16 cellular contexts compared by ENCODE assay signal in the genomic region with DNA sequence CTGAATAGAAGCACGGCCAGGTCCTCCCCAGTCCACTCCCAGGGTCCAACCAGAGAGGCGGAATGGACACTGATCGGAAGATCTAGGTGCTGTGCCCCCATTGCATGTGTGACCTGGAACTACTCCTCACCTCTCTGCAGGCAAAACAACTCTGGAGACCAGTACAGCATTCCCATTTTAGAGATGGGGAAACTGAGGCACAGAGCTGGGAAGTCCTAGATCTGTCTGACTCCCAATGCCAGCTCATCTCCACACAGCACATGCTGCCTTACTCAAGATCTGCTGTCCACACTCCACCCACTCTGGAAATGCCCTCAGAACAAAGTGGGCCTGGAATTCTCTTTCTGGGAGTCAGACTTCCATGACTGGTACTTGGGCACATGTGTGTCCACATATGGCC. TPM values are rescaled to one million over a fixed set of nuclear protein-coding genes. Genes with fewer than 3 reads are reported as not detected.
DNase-seq lines count a peak whose midpoint lies in the region; ATAC-seq and TF ChIP-seq lines count a peak whose summit lies in the region.
"Had no signal": no experiment of that assay in that cellular context is flagged by ENCODE, and none has a peak within 500 bp of the region (broad histone marks: within the 10 kb centered on the region; RNA-seq: fewer than 3 reads in every experiment).

No MANE protein-coding gene starts in this region.

- no peak overlapping the region for H4K8ac ChIP-seq in neuronal stem cell (ENCODE audit: low read depth, low read length)

- no peak overlapping the region for H3K4me2 ChIP-seq in neuronal stem cell (ENCODE audit: insufficient read depth, low read length, poor library complexity, severe bottlenecking)

- peaks cover 28% of the 10 kb centered on the region for H3K27me3 Mint-ChIP-seq in activated naive CD4-positive, alpha-beta T cell treated with anti-CD3 and anti-CD28 coated beads, Interleukin-2, amount 50 U/mL, for 24 hours
- peaks cover 71% of the 10 kb centered on the region for H3K27me3 Mint-ChIP-seq in activated naive CD4-positive, alpha-beta T cell treated with anti-CD3 and anti-CD28 coated beads, Interleukin-2, amount 10 ng/mL, durations not matched to agents 7 days and 5 days
- peaks cover 16% of the 10 kb centered on the region for H3K27me3 Mint-ChIP-seq in dendritic cell treated with granulocyte-macrophage colony-stimulating factor and Interleukin-4, amounts not matched to agents 40 ng/mL and 50 ng/mL, for 4 days

- no peak for TF ChIP-seq POLR2A in esophagus muscularis mucosa (IDR thresholded peaks at IDR 0.05; ENCODE audit: low read depth)

- H3K27ac ChIP-seq in neuronal stem cell (replicated peaks; ENCODE audit: low read length) (no peak overlapping the region), esophagus muscularis mucosa (replicated peaks in 1 of 4) (no peak overlapping the region)
- H3K27ac ChIP-seq: 22Rv1 had no signal

- no peak overlapping the region for H3K14ac ChIP-seq in neuronal stem cell (ENCODE audit: low read length)

- H2BK120ac ChIP-seq in neuronal stem cell (ENCODE audit: low read depth, low read length) = no peak overlapping the region

- H3K9ac ChIP-seq in neuronal stem cell (ENCODE audit: low read depth, low read length, poor library complexity) = no peak overlapping the region

- no peak overlapping the region for H2BK5ac ChIP-seq in neuronal stem cell (ENCODE audit: low read length)

- H3K27ac Mint-ChIP-seq in activated naive CD4-positive, alpha-beta T cell treated with anti-CD3 and anti-CD28 coated beads, Interleukin-2, amount 50 U/mL, for 24 hours = peak overlapping the region; percentile 54
- no peak overlapping the region for H3K27ac Mint-ChIP-seq in activated naive CD4-positive, alpha-beta T cell treated with anti-CD3 and anti-CD28 coated beads, Interleukin-2, amount 10 ng/mL, durations not matched to agents 7 days and 5 days
- peak overlapping the region; percentile 80 for H3K27ac Mint-ChIP-seq in dendritic cell treated with granulocyte-macrophage colony-stimulating factor and Interleukin-4, amounts not matched to agents 40 ng/mL and 50 ng/mL, for 4 days
- H3K27ac Mint-ChIP-seq: CD4-positive, alpha-beta memory T cell; HFFc6 had no signal

- H3K4me3 ChIP-seq in neuronal stem cell (ENCODE audit: low read length in 2 of 2) (no peak overlapping the region), esophagus muscularis mucosa (no peak overlapping the region)

- H3K27me3 ChIP-seq in neuronal stem cell (ENCODE audit: control insufficient read depth in 3 of 3, insufficient read depth in 3 of 3, low read depth in 1 of 3, low read length in 3 of 3) = peaks cover 19 to 69% (median 46%) of the 10 kb centered on the region in 3 experiments
- peaks cover 0 to 3% (median 0%) of the 10 kb centered on the region in 4 donors for H3K27me3 ChIP-seq in esophagus muscularis mucosa

- ATAC-seq in HG03045 (IDR thresholded peaks at IDR 0.05; ENCODE audit: unreplicated experiment) = no peak

- no peak for DNase-seq in activated naive CD4-positive, alpha-beta T cell treated with anti-CD3 and anti-CD28 coated beads, Interleukin-2, amount 10 ng/mL, durations not matched to agents 7 days and 5 days
- DNase-seq in neuronal stem cell (ENCODE audit: low spot score) (no peak), esophagus muscularis mucosa (ENCODE audit: extremely low spot score) (no peak)
- DNase-seq in activated CD8-positive, alpha-beta memory T cell treated with anti-CD3 and anti-CD28 coated beads for 24 hours = no peak
- DNase-seq: C1 segment of cervical spinal cord; CD4-positive, alpha-beta memory T cell; COR-L47; DMS153; DMS79 treated with DMSO at 0.1 percent for 48 hours; EL; HCEC 1CT; HFFc6 had no signal

- no peak overlapping the region for H4K91ac ChIP-seq in neuronal stem cell (ENCODE audit: low read depth, low read length, poor library complexity)

- H3K9me3 ChIP-seq in neuronal stem cell (replicated peaks in 1 of 2; ENCODE audit: control insufficient read depth in 2 of 2, insufficient read depth in 1 of 2, low read depth in 1 of 2, low read length in 2 of 2) = peaks cover 0 to 3% of the 10 kb centered on the region in 2 donors
- no peaks in the 10 kb centered on the region for H3K9me3 ChIP-seq in esophagus muscularis mucosa

- H3K18ac ChIP-seq in neuronal stem cell (ENCODE audit: low read length) = no peak overlapping the region

- no peak for TF ChIP-seq EP300 in esophagus muscularis mucosa (IDR thresholded peaks at IDR 0.05)

- no peak overlapping the region for H2BK12ac ChIP-seq in neuronal stem cell (ENCODE audit: low read length)

- intact Hi-C loops in dendritic cell treated with granulocyte-macrophage colony-stimulating factor and Interleukin-4, amounts not matched to agents 40 ng/mL and 50 ng/mL, for 4 days (cut with micrococcal nuclease) = no loop called here
- intact Hi-C loops in esophagus muscularis mucosa (cut with DNase I) = no loop called here

- no peak overlapping the region for H3K4me3 Mint-ChIP-seq in activated naive CD4-positive, alpha-beta T cell treated with anti-CD3 and anti-CD28 coated beads, Interleukin-2, amount 50 U/mL, for 24 hours
- H3K4me3 Mint-ChIP-seq in activated naive CD4-positive, alpha-beta T cell treated with anti-CD3 and anti-CD28 coated beads, Interleukin-2, amount 10 ng/mL, durations not matched to agents 7 days and 5 days = no peak overlapping the region
- no peak overlapping the region for H3K4me3 Mint-ChIP-seq in dendritic cell treated with granulocyte-macrophage colony-stimulating factor and Interleukin-4, amounts not matched to agents 40 ng/mL and 50 ng/mL, for 4 days
- H3K4me3 Mint-ChIP-seq: CD4-positive, alpha-beta memory T cell; HFFc6 had no signal

- no peaks in the 10 kb centered on the region for H3K36me3 ChIP-seq in neuronal stem cell (replicated peaks in 1 of 2; ENCODE audit: control insufficient read depth in 2 of 2, insufficient read depth in 2 of 2, low read length in 2 of 2)
- H3K36me3 ChIP-seq in esophagus muscularis mucosa = no peaks in the 10 kb centered on the region

- TF ChIP-seq CTCF in esophagus muscularis mucosa (IDR thresholded peaks at IDR 0.05) = no peak

- no peak overlapping the region for H2AFZ ChIP-seq in neuronal stem cell (ENCODE audit: low read length)

- no peaks in the 10 kb centered on the region for H3K9me3 Mint-ChIP-seq in activated naive CD4-positive, alpha-beta T cell treated with anti-CD3 and anti-CD28 coated beads, Interleukin-2, amount 50 U/mL, for 24 hours
- no peaks in the 10 kb centered on the region for H3K9me3 Mint-ChIP-seq in activated naive CD4-positive, alpha-beta T cell treated with anti-CD3 and anti-CD28 coated beads, Interleukin-2, amount 10 ng/mL, durations not matched to agents 7 days and 5 days
- no peaks in the 10 kb centered on the region for H3K9me3 Mint-ChIP-seq in dendritic cell treated with granulocyte-macrophage colony-stimulating factor and Interleukin-4, amounts not matched to agents 40 ng/mL and 50 ng/mL, for 4 days
- H3K9me3 Mint-ChIP-seq: CD4-positive, alpha-beta memory T cell; HFFc6 had no signal

- no peak overlapping the region for H2AK5ac ChIP-seq in neuronal stem cell (ENCODE audit: low read depth, low read length)

- peaks cover 8 to 12% of the 10 kb centered on the region in 2 donors for H3K4me1 ChIP-seq in neuronal stem cell (ENCODE audit: control insufficient read depth in 2 of 2, insufficient read depth in 1 of 2, low read depth in 1 of 2, low read length in 2 of 2)
- peaks cover 8 to 65% (median 54%) of the 10 kb centered on the region in 4 donors for H3K4me1 ChIP-seq in esophagus muscularis mucosa

- no peak overlapping the region for H3K4ac ChIP-seq in neuronal stem cell (ENCODE audit: low read length)

- peaks cover 22% of the 10 kb centered on the region for H3K4me1 Mint-ChIP-seq in activated naive CD4-positive, alpha-beta T cell treated with anti-CD3 and anti-CD28 coated beads, Interleukin-2, amount 50 U/mL, for 24 hours
- H3K4me1 Mint-ChIP-seq in activated naive CD4-positive, alpha-beta T cell treated with anti-CD3 and anti-CD28 coated beads, Interleukin-2, amount 10 ng/mL, durations not matched to agents 7 days and 5 days = peaks cover 11% of the 10 kb centered on the region
- H3K4me1 Mint-ChIP-seq in dendritic cell treated with granulocyte-macrophage colony-stimulating factor and Interleukin-4, amounts not matched to agents 40 ng/mL and 50 ng/mL, for 4 days (ENCODE audit: low read depth) = peaks cover 75% of the 10 kb centered on the region

- no CpG with 5 or more reads among the region's 3 CpGs for WGBS in neuronal stem cell (ENCODE audit: extremely low coverage in 2 of 2, insufficient read length in 2 of 2, insufficient replicate concordance in 1 of 2), 2 donors
- 75% methylated on average over 2 of the region's 3 CpGs for WGBS in esophagus muscularis mucosa

- no peaks in the 10 kb centered on the region for H3K79me1 ChIP-seq in neuronal stem cell (ENCODE audit: low read depth, low read length)

- CTCF ChIA-PET in activated naive CD4-positive, alpha-beta T cell treated with anti-CD3 and anti-CD28 coated beads, Interleukin-2, amount 10 ng/mL, durations not matched to agents 7 days and 5 days (lab: Charles Lee) = interaction anchor here (1.1 to 1.6 kb wide), 2 partner anchors 12 to 25 kb away, joined by 4 to 8 read pairs; no protein-coding TSS in a partner anchor

- no peaks in the 10 kb centered on the region for H3K36me3 Mint-ChIP-seq in activated naive CD4-positive, alpha-beta T cell treated with anti-CD3 and anti-CD28 coated beads, Interleukin-2, amount 50 U/mL, for 24 hours
- no peaks in the 10 kb centered on the region for H3K36me3 Mint-ChIP-seq in activated naive CD4-positive, alpha-beta T cell treated with anti-CD3 and anti-CD28 coated beads, Interleukin-2, amount 10 ng/mL, durations not matched to agents 7 days and 5 days
- H3K36me3 Mint-ChIP-seq in dendritic cell treated with granulocyte-macrophage colony-stimulating factor and Interleukin-4, amounts not matched to agents 40 ng/mL and 50 ng/mL, for 4 days (ENCODE audit: low read depth) = no peaks in the 10 kb centered on the region
- H3K36me3 Mint-ChIP-seq: CD4-positive, alpha-beta memory T cell had no signal

- no peak overlapping the region for H3K23ac ChIP-seq in neuronal stem cell (ENCODE audit: low read depth, low read length, poor library complexity)

- H2BK15ac ChIP-seq in neuronal stem cell (ENCODE audit: low read length) = peak overlapping the region; percentile 58

RNA-seq across cellular contexts. Expression of gene COL8A2, which starts 3.0 kb away (rescaled TPM):
- polyA plus RNA-seq in neuronal stem cell (2013, experiment 1 of 2) = 0.01 TPM
- polyA plus RNA-seq in neuronal stem cell (2013, experiment 2 of 2) = 0.01 TPM
- 10 to 100 TPM; 20.7 to 57.4 (median 34.7) TPM for total RNA-seq in esophagus muscularis mucosa
- polyA plus RNA-seq: CD4-positive, alpha-beta memory T cell had no signal

RNA-seq across cellular contexts. Expression of gene TRAPPC3, which starts 27.2 kb away (rescaled TPM):
- polyA plus RNA-seq in neuronal stem cell (2013, experiment 1 of 2) = 49.3 TPM
- 51.1 TPM for polyA plus RNA-seq in neuronal stem cell (2013, experiment 2 of 2)
- total RNA-seq in esophagus muscularis mucosa = 100 to 1,000 TPM in 3 of 4 donors, 10 to 100 TPM in 1; 97.9 to 164 (median 122) TPM

RNA-seq across cellular contexts. Expression of gene ADPRS, which starts 33.4 kb away (rescaled TPM):
- 16.0 TPM for polyA plus RNA-seq in neuronal stem cell (2013, experiment 1 of 2)
- 16.7 TPM for polyA plus RNA-seq in neuronal stem cell (2013, experiment 2 of 2)
- 10 to 100 TPM; 23.3 to 45.8 (median 40.8) TPM for total RNA-seq in esophagus muscularis mucosa

RNA-seq across cellular contexts. Expression of gene MAP7D1, which starts 33.9 kb away (rescaled TPM):
- 101 TPM for polyA plus RNA-seq in neuronal stem cell (2013, experiment 1 of 2)
- 97.7 TPM for polyA plus RNA-seq in neuronal stem cell (2013, experiment 2 of 2)
- 100 to 1,000 TPM; 162 to 263 (median 225) TPM for total RNA-seq in esophagus muscularis mucosa

RNA-seq across cellular contexts. Expression of gene TEKT2, which starts 38.2 kb away (rescaled TPM):
- polyA plus RNA-seq in neuronal stem cell (2013, experiment 1 of 2) = 8.2 TPM
- polyA plus RNA-seq in neuronal stem cell (2013, experiment 2 of 2) = 8.4 TPM
- total RNA-seq in esophagus muscularis mucosa = under 1 TPM in 1 of 4 donors, not detected in 3; 0.83 TPM
- total RNA-seq: CD4-positive, alpha-beta memory T cell; HFFc6 had no signal
- polyA plus RNA-seq: CD4-positive, alpha-beta memory T cell had no signal
